ENCODE assay signal across 8 cellular contexts in the genomic region with DNA sequence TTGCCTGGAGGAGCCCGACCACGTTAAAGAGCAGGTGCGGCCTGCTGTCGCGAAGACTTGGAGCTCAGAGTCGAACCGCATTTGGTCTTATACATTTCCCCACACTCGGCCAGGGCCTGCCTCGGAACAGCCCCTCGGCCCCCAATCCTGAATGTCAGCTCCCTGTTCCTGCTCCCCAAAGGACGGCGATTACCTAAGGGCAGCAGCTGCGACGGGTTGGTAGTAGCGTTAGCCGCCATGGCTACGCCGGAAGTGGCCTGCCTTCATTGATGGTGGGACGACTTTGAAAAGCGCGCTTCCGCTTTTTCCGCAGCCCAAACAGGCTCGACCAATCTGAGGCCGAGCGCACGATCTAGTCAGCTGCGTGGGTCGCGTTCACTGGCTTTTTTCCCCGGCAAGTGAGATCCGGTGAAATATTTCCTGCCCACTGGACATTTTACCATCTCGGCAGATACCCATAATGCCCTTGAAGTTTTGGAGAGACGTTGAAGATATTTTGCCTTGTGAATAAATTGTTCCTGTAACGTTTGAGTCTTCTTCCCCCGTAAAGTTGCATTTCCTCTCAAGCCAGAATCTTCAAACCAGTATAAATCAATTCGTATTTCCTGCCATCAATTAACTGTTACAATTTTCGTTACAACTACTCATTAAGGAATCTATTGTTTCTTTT. TPM values are rescaled to one million over a fixed set of nuclear protein-coding genes. Genes with fewer than 3 reads are reported as not detected.
DNase-seq lines count a peak whose midpoint lies in the region; ATAC-seq and TF ChIP-seq lines count a peak whose summit lies in the region.

A gene (minus strand): TSS at position 254 of the 670 bp plus-strand sequence. CDS start 15 bp downstream, at position 239.

- ATAC-seq in GM19023 (IDR thresholded peaks at IDR 0.05; ENCODE audit: unreplicated experiment): peak; percentile 85
- ATAC-seq in HG03280 (IDR thresholded peaks at IDR 0.05; ENCODE audit: unreplicated experiment): peak; percentile 88

- POLR2A ChIA-PET in AG04450 (lab: Yijun Ruan, JAX): no interaction called here

- no peak for TF ChIP-seq CTCF in AG04450 (IDR thresholded peaks at IDR 0.05; ENCODE audit: low read depth, low read length)

- DNase-seq in AG04450 (ENCODE audit: low read depth, low spot score) (peak; percentile 74), NCI-H345 treated with DMSO at 0.1 percent for 48 hours (lab: John Stamatoyannopoulos, UW; ENCODE audit: unreplicated experiment) (peak; percentile 91), islet precursor cell (peak; percentile 93)
- DNase-seq in activated CD4-positive, CD25-positive, alpha-beta regulatory T cell (lab: John Stamatoyannopoulos, UW): peak; percentile 63 to 79 (median 76)
- DNase-seq in central memory CD4-positive, alpha-beta T cell: peak; percentile 87
- DNase-seq in stimulated activated CD4-positive, alpha-beta T cell treated with anti-CD3 and anti-CD28 coated beads, Interleukin-12 subunit alpha, Interleukin-12 subunit beta, amount 100 ng/mL, for 48 hours (ENCODE audit: low read depth in 2 of 3, low spot score in 1 of 3): peak; percentile 83 to 86 (median 85)

- H3K9me3 ChIP-seq in AG04450 (ENCODE audit: control insufficient read depth, insufficient read depth, low read length): no peaks in the 10 kb centered on the region

- CTCF ChIA-PET in AG04450 (lab: Charles Lee): interaction anchor here (0.6 to 1.7 kb wide), 3 partner anchors 11 to 1673 kb away, joined by 3 to 13 read pairs (median 7); no protein-coding TSS in a partner anchor

- H3K27me3 ChIP-seq in AG04450 (ENCODE audit: control insufficient read depth, insufficient read depth, low read length): no peaks in the 10 kb centered on the region

- peak within 1 kb of the TSS; percentile 68 for H3K27ac ChIP-seq in AG04450 (ENCODE audit: low read depth, low read length)

- peak within 1 kb of the TSS; percentile 88 for H3K4me3 ChIP-seq in AG04450 (ENCODE audit: low read depth, low read length)

RNA-seq across cellular contexts. Expression of the gene that starts here (rescaled TPM):
- polyA plus RNA-seq in AG04450 (2011; rRNA removed): 22.6 and 36.7 TPM in 2 replicates
- polyA minus RNA-seq in AG04450 (2011; rRNA and poly(A)+ RNA removed): 4.2 and 6.5 TPM in 2 replicates

Comparison
In these comparisons a context has a peak if more than half of its experiments do, and no peak if none do; other contexts are left out.
1. Peak in every context shown above with its lines: DNase-seq, ATAC-seq, H3K4me3 ChIP-seq and H3K27ac ChIP-seq.